ENCODE assay signal across 20 cellular contexts in genomic region chr1:63134501-63135173, GRCh38.
DNase-seq lines count a peak whose midpoint lies in the region; ATAC-seq and TF ChIP-seq lines count a peak whose summit lies in the region.
"Had no signal": no experiment of that assay in that cellular context is flagged by ENCODE, and none has a peak within 500 bp of the region (broad histone marks: within the 10 kb centered on the region; RNA-seq: fewer than 3 reads in every experiment).

No MANE protein-coding gene starts in this region.

- H3K36me3 Mint-ChIP-seq in neural crest cell (ENCODE audit: low read depth) (no peaks in the 10 kb centered on the region), type B pancreatic cell (no peaks in the 10 kb centered on the region)

- peak overlapping the region in 52 of 59 donors; percentile 1 to 60 (median 31) for H3K4me3 ChIP-seq in dorsolateral prefrontal cortex

- H3K27me3 ChIP-seq in dorsolateral prefrontal cortex = no peaks in the 10 kb centered on the region
- no peaks in the 10 kb centered on the region for H3K27me3 ChIP-seq in layer of hippocampus (ENCODE audit: control insufficient read depth, insufficient read depth, low read length)

- H3K27ac Mint-ChIP-seq in neural crest cell (ENCODE audit: unreplicated experiment) = peak overlapping the region; percentile 4
- H3K27ac Mint-ChIP-seq in type B pancreatic cell = no peak overlapping the region
- H3K27ac Mint-ChIP-seq: B cell had no signal

- ATAC-seq in HG03342 (IDR thresholded peaks at IDR 0.05; ENCODE audit: unreplicated experiment) = no peak

- H3K27ac ChIP-seq in dorsolateral prefrontal cortex (peak overlapping the region in 41 of 59 donors; percentile 0 to 75 (median 42)), layer of hippocampus (ENCODE audit: low read depth, low read length) (peak overlapping the region; percentile 31)
- H3K27ac ChIP-seq: KMS-11 had no signal

- H3K4me1 Mint-ChIP-seq in neural crest cell (peaks cover 67% of the 10 kb centered on the region), type B pancreatic cell (ENCODE audit: unreplicated experiment) (peaks cover 15% of the 10 kb centered on the region)
- H3K4me1 Mint-ChIP-seq: B cell had no signal

- H3K4me3 Mint-ChIP-seq in neural crest cell (peak overlapping the region; percentile 33), type B pancreatic cell (peak overlapping the region; percentile 1)
- H3K4me3 Mint-ChIP-seq: B cell had no signal

- DNase-seq in dorsolateral prefrontal cortex (no peak), neural crest cell (ENCODE audit: low read depth, low spot score) (no peak), type B pancreatic cell (ENCODE audit: extremely low spot score, unreplicated experiment) (no peak), AML-193 (lab: John Stamatoyannopoulos, UW) (no peak), GM03348 (ENCODE audit: low spot score) (no peak), NCI-H187 treated with DMSO at 0.1 percent for 48 hours (lab: John Stamatoyannopoulos, UW) (no peak)
- DNase-seq: ACHN, COR-L47, DMS 273 treated with DMSO at 0.1 percent for 48 hours, DND-41, HCEC 1CT, MV-4-11, NCI-H187, NCI-H226, NCI-H524 treated with DMSO at 0.1 percent for 48 hours, SHP77 had no signal

- H3K27me3 Mint-ChIP-seq in neural crest cell (ENCODE audit: low read depth) = peaks cover 87% of the 10 kb centered on the region
- H3K27me3 Mint-ChIP-seq in type B pancreatic cell = peaks cover 62% of the 10 kb centered on the region

- H3K9me3 Mint-ChIP-seq in neural crest cell (no peaks in the 10 kb centered on the region), type B pancreatic cell (no peaks in the 10 kb centered on the region)

- no peak for TF ChIP-seq CTCF in dorsolateral prefrontal cortex (IDR thresholded peaks at IDR 0.05 in 54 of 56, conservative IDR thresholded peaks at IDR 0.05 in 2 of 56; ENCODE audit: low read depth in 1 of 56, partially characterized antibody in 56 of 56)
- no peak for TF ChIP-seq CTCF in neural crest cell (conservative IDR thresholded peaks at IDR 0.05)
- TF ChIP-seq CTCF in type B pancreatic cell (conservative IDR thresholded peaks at IDR 0.05) = no peak

- intact Hi-C loops in dorsolateral prefrontal cortex (cut with DNase I) = no loop called here
